13 cellular contexts compared by ENCODE assay signal in the genomic region with DNA sequence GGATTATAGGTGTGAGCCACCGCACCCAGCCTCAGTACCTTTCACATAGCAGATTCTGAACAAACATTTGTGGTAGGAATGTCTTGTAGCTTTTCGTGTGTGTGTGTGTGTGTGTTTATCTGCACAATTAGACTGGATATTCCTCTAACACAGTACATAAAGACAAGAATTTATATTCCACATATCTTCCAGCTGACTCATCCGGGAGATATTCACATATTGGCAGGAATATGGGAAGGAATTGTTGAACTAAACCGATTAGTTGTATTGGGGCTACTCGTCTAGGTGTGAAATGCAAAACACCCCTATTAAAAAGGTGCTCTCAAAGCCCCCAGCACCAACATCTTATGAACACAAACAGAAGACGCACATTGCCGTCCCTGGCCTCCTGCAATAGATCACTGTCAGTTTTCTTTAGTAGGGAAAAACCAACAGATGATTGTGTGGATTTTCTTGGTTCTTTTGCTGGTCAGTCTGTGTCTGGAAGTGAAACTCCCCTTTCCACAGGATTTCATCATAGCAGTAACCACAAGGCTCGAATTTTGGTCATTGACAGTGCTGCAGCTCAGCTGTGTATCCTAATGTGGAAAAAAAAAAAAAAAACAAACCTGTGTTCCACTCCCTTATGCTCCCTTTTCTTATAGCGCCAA.
DNase-seq lines count a peak whose midpoint lies in the region; ATAC-seq and TF ChIP-seq lines count a peak whose summit lies in the region.
"Had no signal": no experiment of that assay in that cellular context is flagged by ENCODE, and none has a peak within 500 bp of the region (broad histone marks: within the 10 kb centered on the region; RNA-seq: fewer than 3 reads in every experiment).

No MANE protein-coding gene starts in this region.

- H3K27ac ChIP-seq in epithelial cell of prostate = peak overlapping the region; percentile 35
- H3K27ac ChIP-seq: ascending aorta, neutrophil had no signal

- no peak for ATAC-seq in GM18873 (IDR thresholded peaks at IDR 0.05; ENCODE audit: low FRiP score, unreplicated experiment)

- H3K27ac Mint-ChIP-seq in nephron = peak overlapping the region in 2 of 3 experiments; percentile 63 to 85
- no peak overlapping the region for H3K27ac Mint-ChIP-seq in activated naive CD4-positive, alpha-beta T cell treated with anti-CD3 and anti-CD28 coated beads, Interleukin-2, amount 10 ng/mL, durations not matched to agents 7 days and 5 days

- no peak overlapping the region for H3K4me3 Mint-ChIP-seq in nephron
- no peak overlapping the region for H3K4me3 Mint-ChIP-seq in activated naive CD4-positive, alpha-beta T cell treated with anti-CD3 and anti-CD28 coated beads, Interleukin-2, amount 10 ng/mL, durations not matched to agents 7 days and 5 days

- CTCF ChIA-PET in activated naive CD4-positive, alpha-beta T cell treated with anti-CD3 and anti-CD28 coated beads, Interleukin-2, amount 10 ng/mL, durations not matched to agents 7 days and 5 days (lab: Charles Lee) = interaction anchor here (0.8 kb wide), 1 partner anchor 30 kb away, joined by 3 read pairs; no protein-coding TSS in a partner anchor

- TF ChIP-seq CTCF in nephron (IDR thresholded peaks at IDR 0.05; ENCODE audit: unreplicated experiment in 3 of 3) = no peak

- H3K36me3 Mint-ChIP-seq in nephron (ENCODE audit: low read depth) = no peaks in the 10 kb centered on the region
- H3K36me3 Mint-ChIP-seq in activated naive CD4-positive, alpha-beta T cell treated with anti-CD3 and anti-CD28 coated beads, Interleukin-2, amount 10 ng/mL, durations not matched to agents 7 days and 5 days = no peaks in the 10 kb centered on the region

- peak; percentile 70 for DNase-seq in GM03348 (ENCODE audit: low spot score)
- peak; percentile 86 for DNase-seq in NCI-H226
- DNase-seq in epithelial cell of prostate (ENCODE audit: low read depth, low spot score) = no peak
- DNase-seq in DMS79 (lab: John Stamatoyannopoulos, UW) = no peak
- no peak for DNase-seq in activated naive CD4-positive, alpha-beta T cell treated with anti-CD3 and anti-CD28 coated beads, Interleukin-2, amount 10 ng/mL, durations not matched to agents 7 days and 5 days
- DNase-seq in stimulated activated CD4-positive, alpha-beta T cell treated with anti-CD3 and anti-CD28 coated beads, Interleukin-4, amount 100 ng/mL, for 24 hours = no peak
- DNase-seq: DMS53; KG1; NK-92 treated with Interleukin-12 subunit alpha and Interleukin-12 subunit beta, amount 100 ng/mL, for 24 hours had no signal

- no peaks in the 10 kb centered on the region for H3K9me3 Mint-ChIP-seq in nephron
- H3K9me3 Mint-ChIP-seq in activated naive CD4-positive, alpha-beta T cell treated with anti-CD3 and anti-CD28 coated beads, Interleukin-2, amount 10 ng/mL, durations not matched to agents 7 days and 5 days = no peaks in the 10 kb centered on the region

- H3K27me3 Mint-ChIP-seq in nephron (ENCODE audit: low read depth) = no peaks in the 10 kb centered on the region
- H3K27me3 Mint-ChIP-seq in activated naive CD4-positive, alpha-beta T cell treated with anti-CD3 and anti-CD28 coated beads, Interleukin-2, amount 10 ng/mL, durations not matched to agents 7 days and 5 days = peaks cover 4% of the 10 kb centered on the region

- H3K4me1 Mint-ChIP-seq in nephron = peaks cover 28% of the 10 kb centered on the region
- peaks cover 7% of the 10 kb centered on the region for H3K4me1 Mint-ChIP-seq in activated naive CD4-positive, alpha-beta T cell treated with anti-CD3 and anti-CD28 coated beads, Interleukin-2, amount 10 ng/mL, durations not matched to agents 7 days and 5 days

Comparison
In these comparisons a context has a peak if more than half of its experiments do, and no peak if none do; other contexts are left out.
1. DNase-seq: peak in GM03348 (single experiment) and NCI-H226 (single experiment); none in epithelial cell of prostate (single experiment), DMS79 (single experiment), activated naive CD4-positive, alpha-beta T cell treated with anti-CD3 and anti-CD28 coated beads, Interleukin-2, amount 10 ng/mL, durations not matched to agents 7 days and 5 days (single experiment) and stimulated activated CD4-positive, alpha-beta T cell treated with anti-CD3 and anti-CD28 coated beads, Interleukin-4, amount 100 ng/mL, for 24 hours (single experiment).